15 cellular contexts compared by ENCODE assay signal in genomic region chr2:176139170-176139611, GRCh38. TPM values are rescaled to one million over a fixed set of nuclear protein-coding genes. Genes with fewer than 3 reads are reported as not detected.
A peak's percentile ranks its signal among the peaks of the same experiment; 100 is the strongest.
DNase-seq lines count a peak whose midpoint lies in the region; ATAC-seq and TF ChIP-seq lines count a peak whose summit lies in the region.
"Had no signal": no experiment of that assay in that cellular context is flagged by ENCODE, and none has a peak within 500 bp of the region (broad histone marks: within the 10 kb centered on the region; RNA-seq: fewer than 3 reads in every experiment).

No MANE protein-coding gene starts in this region.

- DNase-seq in A673 (ENCODE audit: low spot score): peak; percentile 77
- peak; percentile 66 for DNase-seq in GM03348 (ENCODE audit: low spot score)
- no peak for DNase-seq in effector memory CD8-positive, alpha-beta T cell
- no peak for DNase-seq in NCI-H146 treated with DMSO at 0.1 percent for 48 hours (lab: John Stamatoyannopoulos, UW; ENCODE audit: unreplicated experiment)
- no peak for DNase-seq in GOT3 (lab: John Stamatoyannopoulos, UW)
- DNase-seq in activated CD4-positive, alpha-beta T cell treated with anti-CD3 and anti-CD28 coated beads, Interleukin-2, amount 50 U/mL, for 48 hours: no peak
- DNase-seq: central memory CD4-positive, alpha-beta T cell; foreskin fibroblast; IMR-90; NCI-H2171 treated with DMSO at 0.1 percent for 48 hours; PC-3 had no signal

- peak overlapping the region; percentile 98 for H3K27ac ChIP-seq in A673 (ENCODE audit: low read depth, low read length, poor library complexity, severe bottlenecking)

- intact Hi-C loops in A673 (cut with micrococcal nuclease; ENCODE audit: unreplicated experiment): loop anchor here (5.0 kb wide), 1 partner anchor 678 kb away; no protein-coding TSS in a partner anchor

- H3K4me1 Mint-ChIP-seq in effector memory CD8-positive, alpha-beta T cell (ENCODE audit: low read depth in 2 of 2): peaks cover 6 to 26% of the 10 kb centered on the region in 2 donors
- H3K4me1 Mint-ChIP-seq in nephron: peaks cover 55% of the 10 kb centered on the region

- H3K4me1 ChIP-seq in A673 (ENCODE audit: insufficient read depth, low read length, poor library complexity, severe bottlenecking): peaks cover 38% of the 10 kb centered on the region

- peaks cover 88 to 100% of the 10 kb centered on the region in 2 donors for H3K27me3 Mint-ChIP-seq in effector memory CD8-positive, alpha-beta T cell
- no peaks in the 10 kb centered on the region for H3K27me3 Mint-ChIP-seq in nephron (ENCODE audit: low read depth)

- peaks cover 26% of the 10 kb centered on the region for H3K36me3 Mint-ChIP-seq in effector memory CD8-positive, alpha-beta T cell (ENCODE audit: insufficient read depth)
- peaks cover 26% of the 10 kb centered on the region for H3K36me3 Mint-ChIP-seq in nephron (ENCODE audit: low read depth)

- H3K4me3 Mint-ChIP-seq in effector memory CD8-positive, alpha-beta T cell: peak overlapping the region; percentile 28 to 31
- peak overlapping the region; percentile 88 to 97 (median 89) for H3K4me3 Mint-ChIP-seq in nephron

- H3K36me3 ChIP-seq in A673 (ENCODE audit: insufficient read depth, low read length, poor library complexity, severe bottlenecking): peaks cover 9% of the 10 kb centered on the region

- H3K27ac Mint-ChIP-seq in effector memory CD8-positive, alpha-beta T cell: no peak overlapping the region
- peak overlapping the region; percentile 94 to 99 (median 99) for H3K27ac Mint-ChIP-seq in nephron
- H3K27ac Mint-ChIP-seq: CD14-positive monocyte had no signal

- H3K27me3 ChIP-seq in A673 (replicated peaks; ENCODE audit: insufficient read depth, low read depth, low read length, poor library complexity): no peaks in the 10 kb centered on the region

- no peaks in the 10 kb centered on the region for H3K9me3 Mint-ChIP-seq in effector memory CD8-positive, alpha-beta T cell
- no peaks in the 10 kb centered on the region for H3K9me3 Mint-ChIP-seq in nephron

- TF ChIP-seq CTCF in A673 (conservative IDR thresholded peaks at IDR 0.05; ENCODE audit: low read depth, low read length) (no peak), nephron (IDR thresholded peaks at IDR 0.05; ENCODE audit: unreplicated experiment in 3 of 3) (no peak)

- POLR2A ChIA-PET in A673 (lab: Charles Lee; ENCODE audit: low non-redundant PET): interaction anchor here (0.5 to 0.6 kb wide), 2 partner anchors 8 to 540 kb away, joined by 3 to 7 read pairs; no protein-coding TSS in a partner anchor

- no TSS peak for BruUV-seq in A673 (replicated peaks; lab: Mats Ljungman, UMichigan)

- no peak for ATAC-seq in effector memory CD8-positive, alpha-beta T cell (replicated peaks)
- no peak for ATAC-seq in HG03045 (IDR thresholded peaks at IDR 0.05; ENCODE audit: unreplicated experiment)
- ATAC-seq: left colon, PC-3 had no signal

- CTCF ChIA-PET in A673 (lab: Charles Lee): interaction anchor here (0.6 to 4.2 kb wide), 9 partner anchors 9 to 691 kb away, joined by 3 to 35 read pairs (median 5); no protein-coding TSS in a partner anchor

- peak overlapping the region; percentile 85 for H3K4me3 ChIP-seq in A673 (ENCODE audit: low read depth, low read length, poor library complexity, severe bottlenecking)

- H3K9me3 ChIP-seq in A673 (ENCODE audit: low read depth, low read length, poor library complexity, severe bottlenecking): no peaks in the 10 kb centered on the region

RNA-seq across cellular contexts. Expression of gene HOXD8, which starts 9.7 kb away (rescaled TPM):
- 56.8 and 61.9 TPM in 2 replicates for total RNA-seq in A673 (2021)
- total RNA-seq: IMR-90 had no signal

RNA-seq across cellular contexts. Expression of gene HOXD4, which starts 12.2 kb away (rescaled TPM):
- 30.8 and 34.3 TPM in 2 replicates for total RNA-seq in A673 (2021)
- total RNA-seq: IMR-90 had no signal

RNA-seq across cellular contexts. Expression of gene HOXD9, which starts 16.7 kb away (rescaled TPM):
- 63.0 and 64.9 TPM in 2 replicates for total RNA-seq in A673 (2021)
- total RNA-seq: IMR-90, PC-3 had no signal

RNA-seq across cellular contexts. Expression of gene HOXD3, which starts 17.9 kb away (rescaled TPM):
- 41.3 and 53.0 TPM in 2 replicates for total RNA-seq in A673 (2021)
- total RNA-seq: IMR-90 had no signal

RNA-seq across cellular contexts. Expression of gene HOXD10, which starts 22.6 kb away (rescaled TPM):
- 88.6 and 98.3 TPM in 2 replicates for total RNA-seq in A673 (2021)
- total RNA-seq: IMR-90, PC-3 had no signal

Comparison
In these comparisons a context has a peak if more than half of its experiments do, and no peak if none do; other contexts are left out.
1. DNase-seq: peak in A673 (single experiment) and GM03348 (single experiment); none in effector memory CD8-positive, alpha-beta T cell (0 of 3), NCI-H146 treated with DMSO at 0.1 percent for 48 hours (single experiment), GOT3 (single experiment) and activated CD4-positive, alpha-beta T cell treated with anti-CD3 and anti-CD28 coated beads, Interleukin-2, amount 50 U/mL, for 48 hours (0 of 2).
2. H3K27ac Mint-ChIP-seq: peak in nephron (3 of 3); none in effector memory CD8-positive, alpha-beta T cell (0 of 2).